In the genomic region with DNA sequence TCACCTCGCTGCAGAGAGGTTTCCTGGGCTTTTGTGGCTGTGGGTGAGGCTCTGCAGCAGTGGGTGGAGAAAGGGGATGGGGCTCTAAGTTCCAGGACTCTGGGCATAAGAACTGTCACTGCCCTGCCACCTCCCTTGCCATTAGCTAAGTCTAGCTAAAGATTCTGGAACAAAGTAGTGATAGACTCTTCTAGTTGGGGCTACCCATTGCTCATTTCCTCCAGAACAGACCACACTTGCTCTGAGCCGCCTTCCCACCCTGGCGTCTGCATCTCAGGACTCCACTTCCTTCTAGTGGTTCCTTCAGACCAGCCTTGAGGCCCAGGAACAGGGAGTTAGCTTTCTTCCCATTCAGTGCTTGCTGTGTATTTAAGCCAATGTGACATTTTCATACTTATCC, we compare ENCODE assay signal across 17 cellular contexts. TPM values are rescaled to one million over a fixed set of nuclear protein-coding genes. Genes with fewer than 3 reads are reported as not detected.
DNase-seq lines count a peak whose midpoint lies in the region; ATAC-seq and TF ChIP-seq lines count a peak whose summit lies in the region.
"Had no signal": no experiment of that assay in that cellular context is flagged by ENCODE, and none has a peak within 500 bp of the region (broad histone marks: within the 10 kb centered on the region; RNA-seq: fewer than 3 reads in every experiment).

No MANE protein-coding gene starts in this region.

- H3K27ac Mint-ChIP-seq in immature natural killer cell: peak overlapping the region; percentile 0 to 82 (median 36)
- no peak overlapping the region for H3K27ac Mint-ChIP-seq in stimulated activated naive CD8-positive, alpha-beta T cell treated with anti-CD3 and anti-CD28 coated beads, Interleukin-15, amount 100 ng/mL, for 72 hours
- H3K27ac Mint-ChIP-seq: T-helper 2 cell treated with Interferon-gamma antibody and Interleukin-4, amounts not matched to agents 5 μg/mL and 100 μg/mL, for 36 hours had no signal

- H3K9me3 Mint-ChIP-seq in immature natural killer cell: no peaks in the 10 kb centered on the region
- no peaks in the 10 kb centered on the region for H3K9me3 Mint-ChIP-seq in stimulated activated naive CD8-positive, alpha-beta T cell treated with anti-CD3 and anti-CD28 coated beads, Interleukin-15, amount 100 ng/mL, for 72 hours
- H3K9me3 Mint-ChIP-seq: naive B cell; T-helper 2 cell treated with Interferon-gamma antibody and Interleukin-4, amounts not matched to agents 5 μg/mL and 100 μg/mL, for 36 hours had no signal

- DNase-seq in SIG-M5 treated with dmso at 0.1 percent for 504 hours (lab: John Stamatoyannopoulos, UW; ENCODE audit: unreplicated experiment) (peak; percentile 36), SIG-M5 (lab: John Stamatoyannopoulos, UW) (no peak), UCSD-AML1 (lab: John Stamatoyannopoulos, UW; ENCODE audit: unreplicated experiment) (peak; percentile 67), immature natural killer cell (no peak), GM13976 (ENCODE audit: low spot score) (no peak), cortex of kidney (lab: John Stamatoyannopoulos, UW) (no peak)
- no peak for DNase-seq in stimulated activated naive CD8-positive, alpha-beta T cell treated with anti-CD3 and anti-CD28 coated beads, Interleukin-15, amount 100 ng/mL, for 72 hours
- DNase-seq: 8988T; Calu3; effector CD4-positive, alpha-beta T cell; foreskin keratinocyte; naive B cell; NCI-H226; PC-9; sigmoid colon had no signal

- H3K36me3 Mint-ChIP-seq in immature natural killer cell: peaks cover 0 to 4% (median 4%) of the 10 kb centered on the region in 3 donors
- H3K36me3 Mint-ChIP-seq: naive B cell had no signal

- ATAC-seq in stimulated activated naive CD8-positive, alpha-beta T cell treated with anti-CD3 and anti-CD28 coated beads, Interleukin-15, amount 100 ng/mL, for 72 hours: peak; percentile 53
- ATAC-seq in GM19035 (IDR thresholded peaks at IDR 0.05; ENCODE audit: unreplicated experiment): no peak

- TF ChIP-seq CTCF in GM13976 (IDR thresholded peaks at IDR 0.05; ENCODE audit: borderline replicate concordance, control extremely low read depth, extremely low read depth, insufficient read depth, missing control alignments): no peak

- no peak overlapping the region for H3K4me3 Mint-ChIP-seq in immature natural killer cell
- H3K4me3 Mint-ChIP-seq in stimulated activated naive CD8-positive, alpha-beta T cell treated with anti-CD3 and anti-CD28 coated beads, Interleukin-15, amount 100 ng/mL, for 72 hours: no peak overlapping the region
- H3K4me3 Mint-ChIP-seq: naive B cell; T-helper 2 cell treated with Interferon-gamma antibody and Interleukin-4, amounts not matched to agents 5 μg/mL and 100 μg/mL, for 36 hours had no signal

- peaks cover 5 to 10% (median 10%) of the 10 kb centered on the region in 3 donors for H3K27me3 Mint-ChIP-seq in immature natural killer cell (ENCODE audit: low read depth in 3 of 3)
- H3K27me3 Mint-ChIP-seq in stimulated activated naive CD8-positive, alpha-beta T cell treated with anti-CD3 and anti-CD28 coated beads, Interleukin-15, amount 100 ng/mL, for 72 hours: no peaks in the 10 kb centered on the region
- H3K27me3 Mint-ChIP-seq: naive B cell had no signal

- in situ Hi-C loops in GM13976 (cut with MboI; ENCODE audit: low sequenced_read_pairs, unreplicated experiment): no loop called here

- peaks cover 29 to 34% of the 10 kb centered on the region in 2 donors for H3K4me1 Mint-ChIP-seq in immature natural killer cell
- peaks cover 57% of the 10 kb centered on the region for H3K4me1 Mint-ChIP-seq in stimulated activated naive CD8-positive, alpha-beta T cell treated with anti-CD3 and anti-CD28 coated beads, Interleukin-15, amount 100 ng/mL, for 72 hours

RNA-seq across cellular contexts. Expression of a gene that starts 7.5 kb away (rescaled TPM):
- polyA plus RNA-seq in immature natural killer cell: 1 to 10 TPM; 1.1 to 4.9 (median 2.8) TPM

Comparison
In these comparisons a context has a peak if more than half of its experiments do, and no peak if none do; other contexts are left out.
1. DNase-seq: peak in SIG-M5 treated with dmso at 0.1 percent for 504 hours (single experiment) and UCSD-AML1 (single experiment); none in SIG-M5 (single experiment), immature natural killer cell (0 of 3), stimulated activated naive CD8-positive, alpha-beta T cell treated with anti-CD3 and anti-CD28 coated beads, Interleukin-15, amount 100 ng/mL, for 72 hours (0 of 2), GM13976 (single experiment) and cortex of kidney (single experiment).
2. H3K27ac Mint-ChIP-seq: peak in immature natural killer cell (6 of 6); none in stimulated activated naive CD8-positive, alpha-beta T cell treated with anti-CD3 and anti-CD28 coated beads, Interleukin-15, amount 100 ng/mL, for 72 hours (0 of 2).